1 cellular context compared by ENCODE assay signal in the genomic region with DNA sequence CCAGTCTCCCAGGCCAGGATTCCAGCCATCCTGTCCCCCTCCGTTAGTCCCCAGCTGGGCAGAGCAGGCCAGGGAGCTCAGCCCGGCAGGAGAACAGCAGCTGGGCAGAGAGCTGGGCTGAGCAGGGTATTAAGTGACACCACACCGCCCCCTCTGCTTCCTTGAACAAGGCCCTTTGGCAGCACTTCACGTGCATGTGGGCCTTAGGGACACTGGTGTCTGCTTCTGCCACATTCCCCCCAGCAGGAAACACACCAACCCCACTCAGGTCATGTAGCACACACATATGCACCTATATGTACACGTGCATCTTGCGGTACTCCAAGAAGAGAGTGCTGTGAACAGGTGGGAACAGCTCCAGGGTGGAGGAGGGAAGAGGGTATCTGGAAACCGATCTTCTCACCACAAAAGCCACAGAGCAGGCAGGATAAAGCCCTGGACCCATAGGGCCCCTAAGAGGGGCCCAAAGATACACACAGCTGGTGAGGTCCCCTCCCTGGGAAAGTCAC.
A peak's percentile ranks its signal among the peaks of the same experiment; 100 is the strongest.
TF ChIP-seq lines count a peak whose summit lies in the region.

No MANE protein-coding gene starts in this region.

TF ChIP-seq in HEK293, 187 proteins besides CTCF, POLR2A, EP300 and RAD21 (continued from another document and continues in another):
- TF ChIP-seq, protein P1, sequence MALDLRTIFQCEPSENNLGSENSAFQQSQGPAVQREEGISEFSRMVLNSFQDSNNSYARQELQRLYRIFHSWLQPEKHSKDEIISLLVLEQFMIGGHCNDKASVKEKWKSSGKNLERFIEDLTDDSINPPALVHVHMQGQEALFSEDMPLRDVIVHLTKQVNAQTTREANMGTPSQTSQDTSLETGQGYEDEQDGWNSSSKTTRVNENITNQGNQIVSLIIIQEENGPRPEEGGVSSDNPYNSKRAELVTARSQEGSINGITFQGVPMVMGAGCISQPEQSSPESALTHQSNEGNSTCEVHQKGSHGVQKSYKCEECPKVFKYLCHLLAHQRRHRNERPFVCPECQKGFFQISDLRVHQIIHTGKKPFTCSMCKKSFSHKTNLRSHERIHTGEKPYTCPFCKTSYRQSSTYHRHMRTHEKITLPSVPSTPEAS (tag by site-specific recombination; IDR thresholded peaks at IDR 0.05), result no peak
- TF ChIP-seq PRDM6 (tag by site-specific recombination; IDR thresholded peaks at IDR 0.05) (no peak), SALL2 (tag by site-specific recombination; IDR thresholded peaks at IDR 0.05; ENCODE audit: borderline replicate concordance) (no peak), ZNF416 (tag by site-specific recombination; IDR thresholded peaks at IDR 0.05) (no peak), ZNF560 (tag by site-specific recombination; IDR thresholded peaks at IDR 0.05; ENCODE audit: borderline replicate concordance) (no peak), ZFP37 (tag by site-specific recombination; IDR thresholded peaks at IDR 0.05) (no peak), ZNF658 (tag by site-specific recombination; IDR thresholded peaks at IDR 0.05) (no peak), ZNF404 (tag by site-specific recombination; IDR thresholded peaks at IDR 0.05) (no peak), REPIN1 (tag by site-specific recombination; IDR thresholded peaks at IDR 0.05; ENCODE audit: low read depth) (no peak), ZNF23 (tag by site-specific recombination; IDR thresholded peaks at IDR 0.05; ENCODE audit: borderline replicate concordance) (no peak), ZBTB11 (tag by site-specific recombination; conservative IDR thresholded peaks at IDR 0.05; ENCODE audit: low read depth) (peak; percentile 24; the same call in 1 of the 2 replicates), ZBTB20 (tag by site-specific recombination; IDR thresholded peaks at IDR 0.05) (peak; percentile 27; the same call in 1 of the 2 replicates), ZNF701 (tag by site-specific recombination; IDR thresholded peaks at IDR 0.05) (no peak), ZNF777 (tag by site-specific recombination; IDR thresholded peaks at IDR 0.05; ENCODE audit: borderline replicate concordance) (no peak), ZNF692 (tag by site-specific recombination; IDR thresholded peaks at IDR 0.05) (no peak; the same call in 1 of the 2 replicates), ZFP69B (tag by site-specific recombination; IDR thresholded peaks at IDR 0.05) (no peak), ZNF311 (tag by site-specific recombination; IDR thresholded peaks at IDR 0.05; ENCODE audit: borderline replicate concordance) (no peak), ZNF664 (tag by site-specific recombination; IDR thresholded peaks at IDR 0.05) (no peak), ZNF449 (tag by site-specific recombination; IDR thresholded peaks at IDR 0.05) (peak; percentile 96), ZNF677 (tag by site-specific recombination; IDR thresholded peaks at IDR 0.05) (no peak), PRDM1 (tag by site-specific recombination; IDR thresholded peaks at IDR 0.05) (no peak), ZNF501 (tag by site-specific recombination; IDR thresholded peaks at IDR 0.05) (no peak), INSM2 (tag by site-specific recombination; IDR thresholded peaks at IDR 0.05) (no peak), ZNF211 (tag by site-specific recombination; IDR thresholded peaks at IDR 0.05; ENCODE audit: low read depth) (no peak), ZNF585B (tag by site-specific recombination; IDR thresholded peaks at IDR 0.05) (no peak), ZNF2 (tag by site-specific recombination; IDR thresholded peaks at IDR 0.05) (no peak), GLI4 (tag by site-specific recombination; IDR thresholded peaks at IDR 0.05) (no peak), SP7 (tag by site-specific recombination; IDR thresholded peaks at IDR 0.05) (peak; percentile 50), ZNF596 (tag by site-specific recombination; IDR thresholded peaks at IDR 0.05) (no peak), HOXD13 (CRISPR knock-in tag; IDR thresholded peaks at IDR 0.05; ENCODE audit: borderline replicate concordance) (no peak), ZNF48 (tag by site-specific recombination; IDR thresholded peaks at IDR 0.05) (no peak), ZNF555 (tag by site-specific recombination; conservative IDR thresholded peaks at IDR 0.05) (no peak), FEZF1 (tag by site-specific recombination; IDR thresholded peaks at IDR 0.05) (no peak), ZNF843 (tag by site-specific recombination; IDR thresholded peaks at IDR 0.05) (no peak), GLIS1 (tag by site-specific recombination; IDR thresholded peaks at IDR 0.05) (peak; percentile 62; the same call in 1 of the 2 replicates), BCL11B (tag by site-specific recombination; IDR thresholded peaks at IDR 0.05; ENCODE audit: low read depth) (no peak), ZNF433 (tag by site-specific recombination; IDR thresholded peaks at IDR 0.05; ENCODE audit: low read depth) (no peak), ZBTB8A (tag by site-specific recombination; IDR thresholded peaks at IDR 0.05) (peak; percentile 87), ZNF707 (tag by site-specific recombination; IDR thresholded peaks at IDR 0.05) (no peak), ZNF426 (tag by site-specific recombination; IDR thresholded peaks at IDR 0.05) (no peak), AEBP2 (tag by site-specific recombination; IDR thresholded peaks at IDR 0.05; ENCODE audit: borderline replicate concordance) (no peak), WT1 (tag by site-specific recombination; IDR thresholded peaks at IDR 0.05) (no peak), ZNF645 (tag by site-specific recombination; IDR thresholded peaks at IDR 0.05) (no peak), ZBTB1 (tag by site-specific recombination; IDR thresholded peaks at IDR 0.05) (no peak), ZFP41 (tag by site-specific recombination; IDR thresholded peaks at IDR 0.05; ENCODE audit: borderline replicate concordance) (no peak), BCL11A (tag by site-specific recombination; IDR thresholded peaks at IDR 0.05; ENCODE audit: low read depth) (no peak)
- TF ChIP-seq, protein P2, sequence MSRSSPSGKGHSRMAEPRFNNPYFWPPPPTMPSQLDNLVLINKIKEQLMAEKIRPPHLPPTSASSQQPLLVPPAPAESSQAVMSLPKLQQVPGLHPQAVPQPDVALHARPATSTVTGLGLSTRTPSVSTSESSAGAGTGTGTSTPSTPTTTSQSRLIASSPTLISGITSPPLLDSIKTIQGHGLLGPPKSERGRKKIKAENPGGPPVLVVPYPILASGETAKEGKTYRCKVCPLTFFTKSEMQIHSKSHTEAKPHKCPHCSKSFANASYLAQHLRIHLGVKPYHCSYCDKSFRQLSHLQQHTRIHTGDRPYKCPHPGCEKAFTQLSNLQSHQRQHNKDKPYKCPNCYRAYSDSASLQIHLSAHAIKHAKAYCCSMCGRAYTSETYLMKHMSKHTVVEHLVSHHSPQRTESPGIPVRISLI (tag by site-specific recombination; IDR thresholded peaks at IDR 0.05), result no peak
- TF ChIP-seq, protein P3, sequence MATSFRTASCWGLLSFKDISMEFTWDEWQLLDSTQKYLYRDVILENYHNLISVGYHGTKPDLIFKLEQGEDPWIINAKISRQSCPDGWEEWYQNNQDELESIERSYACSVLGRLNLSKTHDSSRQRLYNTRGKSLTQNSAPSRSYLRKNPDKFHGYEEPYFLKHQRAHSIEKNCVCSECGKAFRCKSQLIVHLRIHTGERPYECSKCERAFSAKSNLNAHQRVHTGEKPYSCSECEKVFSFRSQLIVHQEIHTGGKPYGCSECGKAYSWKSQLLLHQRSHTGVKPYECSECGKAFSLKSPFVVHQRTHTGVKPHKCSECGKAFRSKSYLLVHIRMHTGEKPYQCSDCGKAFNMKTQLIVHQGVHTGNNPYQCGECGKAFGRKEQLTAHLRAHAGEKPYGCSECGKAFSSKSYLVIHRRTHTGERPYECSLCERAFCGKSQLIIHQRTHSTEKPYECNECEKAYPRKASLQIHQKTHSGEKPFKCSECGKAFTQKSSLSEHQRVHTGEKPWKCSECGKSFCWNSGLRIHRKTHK (tag by site-specific recombination; IDR thresholded peaks at IDR 0.05), result no peak
